In genomic region chr22:45731798-45732495, GRCh38 we compare ENCODE assay signal across 9 cellular contexts.
DNase-seq lines count a peak whose midpoint lies in the region; ATAC-seq, FAIRE-seq and TF ChIP-seq lines count a peak whose summit lies in the region.
"Had no signal": no experiment of that assay in that cellular context is flagged by ENCODE, and none has a peak within 500 bp of the region (broad histone marks: within the 10 kb centered on the region; RNA-seq: fewer than 3 reads in every experiment).

No MANE protein-coding gene starts in this region.

- peak; percentile 42 for TF ChIP-seq CTCF in AG09309 (IDR thresholded peaks at IDR 0.05; ENCODE audit: control insufficient read depth, insufficient read depth, low read depth, low read length, missing control alignments)
- TF ChIP-seq CTCF in GM12878 (IDR thresholded peaks at IDR 0.05 in 2 of 3, conservative IDR thresholded peaks at IDR 0.05 in 1 of 3; ENCODE audit: control insufficient read depth in 2 of 3, extremely low read depth in 1 of 3, insufficient read depth in 1 of 3, low read depth in 3 of 3, low read length in 3 of 3), result peak; percentile 14 to 30 (median 23); a peak in 3 of 6 replicates
- peak; percentile 11 for TF ChIP-seq CTCF in liver (IDR thresholded peaks at IDR 0.05; ENCODE audit: low read depth, low read length, missing input control)

- TF ChIP-seq RAD21 in GM12878 (IDR thresholded peaks at IDR 0.05; ENCODE audit: insufficient read depth, low read depth, low read length) (peak; percentile 39), liver (IDR thresholded peaks at IDR 0.05) (peak; percentile 22 to 46)

- H4K20me1 ChIP-seq in GM12878 (ENCODE audit: control insufficient read depth, insufficient read depth), result no peaks in the 10 kb centered on the region

- SMC1A ChIA-PET in GM12878 (lab: Charles Lee; ENCODE audit: uncharacterized antibody, unreplicated experiment), result interaction anchor here (0.6 to 3.6 kb wide), 5 partner anchors 9 to 100 kb away, joined by 3 to 16 read pairs (median 3); no protein-coding TSS in a partner anchor

- TF ChIP-seq POLR2A in GM12878 (IDR thresholded peaks at IDR 0.05; ENCODE audit: low read depth, low read length), result no peak

- RAD21 ChIA-PET in GM12878 (lab: Charles Lee; ENCODE audit: unreplicated experiment), result interaction anchor here (0.8 kb wide), 1 partner anchor 10 kb away, joined by 3 read pairs; no protein-coding TSS in a partner anchor

- intact Hi-C loops in GM12878 (cut with micrococcal nuclease; ENCODE audit: unreplicated experiment), result no loop called here

- H3K9ac ChIP-seq in GM12878 (ENCODE audit: control insufficient read depth, insufficient read depth, low read length), result no peak overlapping the region
- no peak overlapping the region for H3K9ac ChIP-seq in liver (ENCODE audit: low read depth in 1 of 2, low read length in 2 of 2)

- no peaks in the 10 kb centered on the region for H3K9me3 ChIP-seq in GM12878 (replicated peaks; ENCODE audit: control insufficient read depth, insufficient read depth, low read length)
- no peaks in the 10 kb centered on the region for H3K9me3 ChIP-seq in liver (ENCODE audit: control insufficient read depth in 4 of 4, low read length in 3 of 4)

- no peak for TF ChIP-seq EP300 in GM12878 (IDR thresholded peaks at IDR 0.05; ENCODE audit: borderline replicate concordance in 1 of 2, control insufficient read depth in 1 of 2, low read depth in 2 of 2, low read length in 2 of 2)

- ATAC-seq in GM12878 (no peak), GM21528 (IDR thresholded peaks at IDR 0.05; ENCODE audit: low FRiP score, unreplicated experiment) (no peak)

- no peak for DNase-seq in AG09309 (ENCODE audit: low read depth)
- peak; percentile 15 for DNase-seq in HT1080 (ENCODE audit: low read depth)
- DNase-seq in GM12878 (ENCODE audit: low read depth, low spot score), result no peak
- no peak for DNase-seq in nucleus accumbens (lab: John Stamatoyannopoulos, UW)
- no peak for DNase-seq in activated naive CD4-positive, alpha-beta T cell treated with Interleukin-2 at 50 U/mL for 16 hours
- DNase-seq in NK-92 treated with Interleukin-12 subunit alpha and Interleukin-12 subunit beta, amount 100 ng/mL, for 24 hours (lab: John Stamatoyannopoulos, UW), result no peak
- DNase-seq: GDM1 had no signal

- no peak overlapping the region for H2AFZ ChIP-seq in GM12878 (ENCODE audit: control insufficient read depth, low read depth, low read length)

- no TSS peak for BruUV-seq in GM12878 (replicated peaks; lab: Mats Ljungman, UMichigan)

- POLR2A ChIA-PET in GM12878 (lab: Charles Lee), result no interaction called here

- H3K27ac ChIP-seq in GM12878 (ENCODE audit: control insufficient read depth, insufficient read depth), result no peak overlapping the region
- no peak overlapping the region for H3K27ac ChIP-seq in liver (ENCODE audit: low read depth in 1 of 2, low read length in 2 of 2)

- no peak for FAIRE-seq in GM12878 (lab: Jason Lieb, UNC)

- peaks cover 1 to 5% of the 10 kb centered on the region in 2 experiments; a peak in 3 of 4 replicates for H3K36me3 ChIP-seq in GM12878 (ENCODE audit: control insufficient read depth in 2 of 2, insufficient read depth in 2 of 2, low read length in 1 of 2)
- peaks cover 2 to 14% (median 4%) of the 10 kb centered on the region in 4 donors for H3K36me3 ChIP-seq in liver (ENCODE audit: control insufficient read depth in 4 of 4, insufficient read depth in 3 of 4, low read depth in 1 of 4, low read length in 3 of 4)

- H3K4me3 ChIP-seq in AG09309 (ENCODE audit: control insufficient read depth, low read depth, low read length) (no peak overlapping the region), GM12878 (no peak overlapping the region), liver (ENCODE audit: low read depth in 1 of 3, low read length in 3 of 3) (no peak overlapping the region)

- H3K27me3 ChIP-seq in GM12878 (replicated peaks in 1 of 2; ENCODE audit: control insufficient read depth in 2 of 2, insufficient read depth in 2 of 2, low read length in 1 of 2) (no peaks in the 10 kb centered on the region), liver (ENCODE audit: control insufficient read depth in 4 of 4, insufficient read depth in 4 of 4, low read length in 3 of 4) (no peaks in the 10 kb centered on the region)

- CTCF ChIA-PET in GM12878 (lab: Yijun Ruan, JAX), result interaction anchor here (0.6 to 1.4 kb wide), 6 partner anchors 9 to 749 kb away, joined by 3 to 7 read pairs (median 4); no protein-coding TSS in a partner anchor

- peaks cover 7% of the 10 kb centered on the region for H3K79me2 ChIP-seq in GM12878 (ENCODE audit: control insufficient read depth, insufficient read depth, low read length)

- no peak overlapping the region for H3K4me2 ChIP-seq in GM12878 (ENCODE audit: control insufficient read depth, insufficient read depth)

- WGBS in GM12878 (ENCODE audit: insufficient coverage, insufficient replicate concordance, low lambda C conversion rate, missing lambda C conversion rate), result 85% methylated on average over 7 of the region's 7 CpGs
- 90% methylated on average over 7 of the region's 7 CpGs for WGBS in liver

- in situ Hi-C loops in GM12878 (cut with MboI), result no loop called here

- H3K4me1 ChIP-seq in GM12878 (ENCODE audit: control insufficient read depth, insufficient read depth, low read length) (no peaks in the 10 kb centered on the region), liver (ENCODE audit: control insufficient read depth in 4 of 4, insufficient read depth in 4 of 4, low read length in 3 of 4) (peaks cover 0 to 4% (median 1%) of the 10 kb centered on the region in 4 donors)

TF ChIP-seq in GM12878, 131 proteins besides CTCF, POLR2A, EP300 and RAD21:
- TF ChIP-seq MTA2 (IDR thresholded peaks at IDR 0.05; ENCODE audit: low read depth), result no peak
- TF ChIP-seq SMC3 (IDR thresholded peaks at IDR 0.05; ENCODE audit: borderline replicate concordance, low read length), result peak; percentile 27; the same call in 1 of the 2 replicates

TF ChIP-seq in liver, 16 proteins besides CTCF, POLR2A, EP300 and RAD21:
- no peak for TF ChIP-seq SP1 (IDR thresholded peaks at IDR 0.05)
- no peak for TF ChIP-seq FOXA1 (IDR thresholded peaks at IDR 0.05)
- no peak for TF ChIP-seq EGR1 (IDR thresholded peaks at IDR 0.05; ENCODE audit: low read depth in 2 of 2)
- no peak for TF ChIP-seq NR2F2 (IDR thresholded peaks at IDR 0.05)
- no peak for TF ChIP-seq JUND (IDR thresholded peaks at IDR 0.05)
- no peak for TF ChIP-seq MAX (IDR thresholded peaks at IDR 0.05)
- no peak for TF ChIP-seq ZBTB33 (IDR thresholded peaks at IDR 0.05)
- no peak for TF ChIP-seq ATF3 (IDR thresholded peaks at IDR 0.05)
- no peak for TF ChIP-seq RXRA (IDR thresholded peaks at IDR 0.05)
- TF ChIP-seq GABPA (IDR thresholded peaks at IDR 0.05 in 1 of 2, conservative IDR thresholded peaks at IDR 0.05 in 1 of 2), result no peak
- TF ChIP-seq YY1 (IDR thresholded peaks at IDR 0.05), result no peak
- TF ChIP-seq FOXA2 (IDR thresholded peaks at IDR 0.05), result no peak
- TF ChIP-seq HNF4A (conservative IDR thresholded peaks at IDR 0.05), result no peak
- TF ChIP-seq TAF1 (conservative IDR thresholded peaks at IDR 0.05), result no peak
- no peak for TF ChIP-seq HNF4G (IDR thresholded peaks at IDR 0.05)
- no peak for TF ChIP-seq REST (IDR thresholded peaks at IDR 0.05)
